Comparison of ENCODE assay signal across 8 cellular contexts in genomic region chr19:5953680-5954213, GRCh38. TPM values are rescaled to one million over a fixed set of nuclear protein-coding genes. Genes with fewer than 3 reads are reported as not detected.
DNase-seq lines count a peak whose midpoint lies in the region; ATAC-seq, FAIRE-seq and TF ChIP-seq lines count a peak whose summit lies in the region.

No MANE protein-coding gene starts in this region.

- intact Hi-C loops in left ventricle myocardium inferior (cut with micrococcal nuclease), result no loop called here

- peak overlapping the region; percentile 84 for H3K27ac ChIP-seq in left ventricle myocardium inferior (replicated peaks)
- peak overlapping the region in 1 of 2 donors; percentile 43 for H3K27ac ChIP-seq in small intestine (ENCODE audit: low read depth in 1 of 2, low read length in 1 of 2)

- ATAC-seq in stimulated activated naive B cell treated with anti-CD40 and anti-IgM and Interleukin-4, amounts not matched to agents 10 μg/mL and 1 μg/mL and 100 μg/mL, for 72 hours (replicated peaks), result no peak
- ATAC-seq in HG02981 (IDR thresholded peaks at IDR 0.05; ENCODE audit: unreplicated experiment), result no peak

- WGBS in small intestine, 3 donors, result 65 to 74% (median 68%) methylated on average over 17 of the region's 17 CpGs

- H3K36me3 ChIP-seq in left ventricle myocardium inferior (no peaks in the 10 kb centered on the region), small intestine (ENCODE audit: control insufficient read depth in 2 of 2, insufficient read depth in 2 of 2, low read length in 2 of 2) (no peaks in the 10 kb centered on the region)

- peak overlapping the region; percentile 66 for H3K27ac Mint-ChIP-seq in stimulated activated naive B cell treated with anti-CD40 and anti-IgM and Interleukin-4, amounts not matched to agents 10 μg/mL and 1 μg/mL and 100 μg/mL, for 72 hours

- peaks cover 62 to 93% of the 10 kb centered on the region in 2 donors for H3K4me1 Mint-ChIP-seq in stimulated activated naive B cell treated with anti-CD40 and anti-IgM and Interleukin-4, amounts not matched to agents 10 μg/mL and 1 μg/mL and 100 μg/mL, for 72 hours

- no peak for TF ChIP-seq CTCF in left ventricle myocardium inferior (IDR thresholded peaks at IDR 0.05; ENCODE audit: borderline replicate concordance)

- no peaks in the 10 kb centered on the region for H3K27me3 ChIP-seq in left ventricle myocardium inferior (ENCODE audit: low read depth)
- no peaks in the 10 kb centered on the region for H3K27me3 ChIP-seq in small intestine (ENCODE audit: control insufficient read depth in 2 of 2, insufficient read depth in 2 of 2, low read length in 2 of 2)

- H3K4me3 ChIP-seq in left ventricle myocardium inferior, result peak overlapping the region; percentile 38
- no peak overlapping the region for H3K4me3 ChIP-seq in small intestine (ENCODE audit: low read depth in 1 of 2, low read length in 2 of 2)

- peak overlapping the region; percentile 11 to 17 for H3K4me3 Mint-ChIP-seq in stimulated activated naive B cell treated with anti-CD40 and anti-IgM and Interleukin-4, amounts not matched to agents 10 μg/mL and 1 μg/mL and 100 μg/mL, for 72 hours

- H3K4me1 ChIP-seq in left ventricle myocardium inferior, result peaks cover 100% of the 10 kb centered on the region
- peaks cover 2 to 33% of the 10 kb centered on the region in 2 donors for H3K4me1 ChIP-seq in small intestine (ENCODE audit: control insufficient read depth in 2 of 2, insufficient read depth in 1 of 2, low read depth in 1 of 2, low read length in 1 of 2)

- no peaks in the 10 kb centered on the region for H3K9me3 Mint-ChIP-seq in stimulated activated naive B cell treated with anti-CD40 and anti-IgM and Interleukin-4, amounts not matched to agents 10 μg/mL and 1 μg/mL and 100 μg/mL, for 72 hours

- H3K9me3 ChIP-seq in left ventricle myocardium inferior (replicated peaks), result no peaks in the 10 kb centered on the region
- H3K9me3 ChIP-seq in small intestine (ENCODE audit: control insufficient read depth, low read depth), result no peaks in the 10 kb centered on the region

- FAIRE-seq in small intestine (lab: Jason Lieb, UNC), result no peak

- DNase-seq in KBM-7, result peak; percentile 42
- peak; percentile 46 for DNase-seq in activated T-cell treated with anti-CD3 and anti-CD28 coated beads, Interleukin-2, amount 50 U/mL, for 1 hour
- DNase-seq in left ventricle myocardium inferior, result no peak
- no peak for DNase-seq in stimulated activated naive B cell treated with anti-CD40 and anti-IgM and Interleukin-4, amounts not matched to agents 10 μg/mL and 1 μg/mL and 100 μg/mL, for 72 hours
- DNase-seq in small intestine, result no peak
- DNase-seq in SIG-M5 treated with dmso at 0.1 percent for 504 hours (lab: John Stamatoyannopoulos, UW; ENCODE audit: unreplicated experiment), result no peak
- DNase-seq in medulla oblongata (ENCODE audit: extremely low spot score), result no peak

- in situ Hi-C loops in KBM-7 (cut with MboI; ENCODE audit: low pct_unique_long_range_greater_than_20kb, low sequenced_read_pairs), result no loop called here

- peaks cover 29 to 41% of the 10 kb centered on the region in 2 donors for H3K36me3 Mint-ChIP-seq in stimulated activated naive B cell treated with anti-CD40 and anti-IgM and Interleukin-4, amounts not matched to agents 10 μg/mL and 1 μg/mL and 100 μg/mL, for 72 hours

- H3K27me3 Mint-ChIP-seq in stimulated activated naive B cell treated with anti-CD40 and anti-IgM and Interleukin-4, amounts not matched to agents 10 μg/mL and 1 μg/mL and 100 μg/mL, for 72 hours, result no peaks in the 10 kb centered on the region

RNA-seq across cellular contexts. Expression of gene RANBP3, which starts 24.2 kb away (rescaled TPM):
- total RNA-seq in left ventricle myocardium inferior, result 54.8 TPM
- 10 to 100 TPM; 23.0 to 43.1 (median 33.5) TPM for polyA plus RNA-seq in small intestine

RNA-seq across cellular contexts. Expression of gene CAPS, which starts 39.7 kb away (rescaled TPM):
- 6.1 TPM for total RNA-seq in left ventricle myocardium inferior
- 10 to 100 TPM in 2 of 3 donors, 1 to 10 TPM in 1; 8.7 to 22.7 (median 13.2) TPM for polyA plus RNA-seq in small intestine

RNA-seq across cellular contexts. Expression of gene VMAC, which starts 49.1 kb away (rescaled TPM):
- total RNA-seq in left ventricle myocardium inferior, result 2.5 TPM
- polyA plus RNA-seq in small intestine, result 1 to 10 TPM; 1.1 to 3.3 (median 2.2) TPM

RNA-seq across cellular contexts. Expression of gene NDUFA11, which starts 50.2 kb away (rescaled TPM):
- total RNA-seq in left ventricle myocardium inferior, result 590 TPM
- 100 to 1,000 TPM; 428 to 576 (median 523) TPM for polyA plus RNA-seq in small intestine

Comparison
In these comparisons a context has a peak if more than half of its experiments do, and no peak if none do; other contexts are left out.
1. DNase-seq: peak in KBM-7 (single experiment) and activated T-cell treated with anti-CD3 and anti-CD28 coated beads, Interleukin-2, amount 50 U/mL, for 1 hour (single experiment); none in left ventricle myocardium inferior (single experiment), stimulated activated naive B cell treated with anti-CD40 and anti-IgM and Interleukin-4, amounts not matched to agents 10 μg/mL and 1 μg/mL and 100 μg/mL, for 72 hours (single experiment), small intestine (single experiment), SIG-M5 treated with dmso at 0.1 percent for 504 hours (single experiment) and medulla oblongata (single experiment).